In the genomic region with DNA sequence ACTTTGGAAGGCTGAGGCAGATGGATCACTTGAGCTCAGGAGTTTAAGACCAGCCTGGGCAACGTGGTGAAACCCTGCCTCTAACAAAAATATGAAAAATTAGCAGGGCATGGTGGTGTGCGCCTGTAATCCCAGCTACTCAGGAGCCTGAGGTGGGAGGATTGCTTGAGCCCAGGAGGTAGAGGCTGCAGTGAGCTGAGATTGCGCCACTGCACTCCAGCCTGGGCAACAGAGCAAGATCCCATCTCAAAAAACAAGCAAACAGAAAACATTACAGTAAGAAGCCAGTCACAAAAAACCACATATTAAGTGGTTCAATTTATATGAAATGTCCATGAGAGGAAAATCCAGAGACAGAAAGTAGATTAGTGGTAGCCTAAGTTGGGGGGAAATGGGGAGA, we compare ENCODE assay signal across 1 cellular context.
TF ChIP-seq lines count a peak whose summit lies in the region.

No MANE protein-coding gene starts in this region.

TF ChIP-seq in HepG2, 621 proteins besides CTCF, POLR2A, EP300 and RAD21:
- peak; percentile 93 for TF ChIP-seq ZNF121 (CRISPR knock-in tag; IDR thresholded peaks at IDR 0.05)
